Comparison of ENCODE assay signal across 9 cellular contexts in genomic region chr18:25921677-25922421, GRCh38.
DNase-seq lines count a peak whose midpoint lies in the region; ATAC-seq, FAIRE-seq and TF ChIP-seq lines count a peak whose summit lies in the region.
"Had no signal": no experiment of that assay in that cellular context is flagged by ENCODE, and none has a peak within 500 bp of the region (broad histone marks: within the 10 kb centered on the region; RNA-seq: fewer than 3 reads in every experiment).

No MANE protein-coding gene starts in this region.

- no TSS peak for BruUV-seq in endothelial cell of umbilical vein (replicated peaks; lab: Mats Ljungman, UMichigan)

- peak overlapping the region; percentile 99 for H2AFZ ChIP-seq in GM23338
- no peak overlapping the region for H2AFZ ChIP-seq in endothelial cell of umbilical vein (ENCODE audit: low read depth, low read length)

- TF ChIP-seq CTCF in GM23338 (conservative IDR thresholded peaks at IDR 0.05; ENCODE audit: low read depth in 2 of 2): peak; percentile 76 to 86
- TF ChIP-seq CTCF in WI38 (IDR thresholded peaks at IDR 0.05; ENCODE audit: low read depth, low read length): peak; percentile 47
- peak; percentile 53 to 64 for TF ChIP-seq CTCF in endothelial cell of umbilical vein (IDR thresholded peaks at IDR 0.05; ENCODE audit: extremely low read depth in 1 of 2, insufficient read depth in 1 of 2, low read depth in 1 of 2, low read length in 2 of 2)

- H3K36me3 ChIP-seq in GM23338 (ENCODE audit: insufficient read depth) (no peaks in the 10 kb centered on the region), endothelial cell of umbilical vein (ENCODE audit: control insufficient read depth in 2 of 2, extremely low read depth in 1 of 2, insufficient read depth in 2 of 2, low read length in 2 of 2) (no peaks in the 10 kb centered on the region), small intestine (ENCODE audit: control insufficient read depth in 2 of 2, insufficient read depth in 2 of 2, low read length in 2 of 2) (no peaks in the 10 kb centered on the region), aorta (ENCODE audit: control insufficient read depth in 1 of 2, insufficient read depth in 2 of 2, low read length in 1 of 2) (no peaks in the 10 kb centered on the region)

- H3K9me3 ChIP-seq in endothelial cell of umbilical vein (replicated peaks; ENCODE audit: control insufficient read depth, insufficient read depth, low read length): no peaks in the 10 kb centered on the region
- H3K9me3 ChIP-seq in small intestine (ENCODE audit: control insufficient read depth, low read depth): no peaks in the 10 kb centered on the region
- H3K9me3 ChIP-seq in aorta (ENCODE audit: control insufficient read depth, low read length): peaks cover 1% of the 10 kb centered on the region

- H3K4me1 ChIP-seq in GM23338 (ENCODE audit: insufficient read depth) (no peaks in the 10 kb centered on the region), endothelial cell of umbilical vein (ENCODE audit: control insufficient read depth, extremely low read depth, insufficient read depth, low read length) (no peaks in the 10 kb centered on the region), small intestine (ENCODE audit: control insufficient read depth in 2 of 2, insufficient read depth in 1 of 2, low read depth in 1 of 2, low read length in 1 of 2) (no peaks in the 10 kb centered on the region), aorta (ENCODE audit: control insufficient read depth in 1 of 2, insufficient read depth in 2 of 2, low read length in 2 of 2) (no peaks in the 10 kb centered on the region)

- H3F3A ChIP-seq in GM23338 (replicated peaks; ENCODE audit: low read depth): no peaks in the 10 kb centered on the region

- H3K4me3 Mint-ChIP-seq in GM23338: no peak overlapping the region

- ATAC-seq in GM23338 (peak; percentile 82), aorta (ENCODE audit: low FRiP score) (no peak)

- peaks cover 3% of the 10 kb centered on the region for H3K27me3 Mint-ChIP-seq in GM23338 (ENCODE audit: insufficient read depth, low read depth, poor library complexity)

- H4K20me1 ChIP-seq in GM23338 (replicated peaks; ENCODE audit: insufficient read depth) (no peaks in the 10 kb centered on the region), endothelial cell of umbilical vein (replicated peaks; ENCODE audit: control insufficient read depth, extremely low read depth, insufficient read depth, low read length) (no peaks in the 10 kb centered on the region)

- no peaks in the 10 kb centered on the region for H3K4me1 Mint-ChIP-seq in GM23338

- H3K27ac ChIP-seq in GM23338 (ENCODE audit: low read depth) (no peak overlapping the region), endothelial cell of umbilical vein (ENCODE audit: insufficient read depth, low read depth, low read length) (no peak overlapping the region), small intestine (ENCODE audit: low read depth in 1 of 2, low read length in 1 of 2) (no peak overlapping the region), aorta (ENCODE audit: low read depth in 1 of 2, low read length in 2 of 2) (no peak overlapping the region)

- H3K79me2 ChIP-seq in GM23338 (replicated peaks; ENCODE audit: insufficient read depth) (no peaks in the 10 kb centered on the region), endothelial cell of umbilical vein (ENCODE audit: control insufficient read depth, insufficient read depth, low read length) (no peaks in the 10 kb centered on the region)

- dilution Hi-C loops in endothelial cell of umbilical vein (cut with MboI; ENCODE audit: extremely low pct_ligation_motif_present, low sequenced_read_pairs): no loop called here

- CTCF ChIA-PET in endothelial cell of umbilical vein (lab: Charles Lee): interaction anchor here (0.6 to 1.8 kb wide), 13 partner anchors 10 to 729 kb away, joined by 3 to 19 read pairs (median 5); no protein-coding TSS in a partner anchor

- H3K9me3 Mint-ChIP-seq in GM23338: peaks cover 10% of the 10 kb centered on the region

- H3K36me3 Mint-ChIP-seq in GM23338 (ENCODE audit: low read depth): peaks cover 7% of the 10 kb centered on the region

- no peaks in the 10 kb centered on the region for H3K9me1 ChIP-seq in endothelial cell of umbilical vein (replicated peaks; ENCODE audit: control insufficient read depth, extremely low read depth, insufficient read depth, low read length)

- intact Hi-C loops in endothelial cell of umbilical vein (cut with micrococcal nuclease): loop anchor here (1.0 to 5.0 kb wide), 2 partner anchors 237 to 725 kb away; no protein-coding TSS in a partner anchor
- intact Hi-C loops in aorta (cut with DNase I): no loop called here

- H3K27me3 ChIP-seq in GM23338 (ENCODE audit: insufficient read depth) (no peaks in the 10 kb centered on the region), endothelial cell of umbilical vein (ENCODE audit: control insufficient read depth in 2 of 2, insufficient read depth in 2 of 2, low read length in 2 of 2) (peaks cover under 1 to 2% of the 10 kb centered on the region in 2 experiments), small intestine (ENCODE audit: control insufficient read depth in 2 of 2, insufficient read depth in 2 of 2, low read length in 2 of 2) (no peaks in the 10 kb centered on the region), aorta (ENCODE audit: control insufficient read depth in 1 of 2, insufficient read depth in 2 of 2, low read length in 1 of 2) (no peaks in the 10 kb centered on the region)

- H3K4me3 ChIP-seq in GM23338 (no peak overlapping the region), WI38 (ENCODE audit: low read depth, low read length) (no peak overlapping the region), endothelial cell of umbilical vein (replicated peaks in 1 of 3; ENCODE audit: insufficient read depth in 1 of 3, low read depth in 1 of 3, low read length in 3 of 3) (no peak overlapping the region), small intestine (ENCODE audit: low read depth in 1 of 2, low read length in 2 of 2) (no peak overlapping the region), aorta (ENCODE audit: low read length in 2 of 2) (no peak overlapping the region)

- no peak for TF ChIP-seq POLR2A in endothelial cell of umbilical vein (IDR thresholded peaks at IDR 0.05; ENCODE audit: low read depth, low read length)

- H3K9ac ChIP-seq in endothelial cell of umbilical vein (replicated peaks; ENCODE audit: extremely low read depth, insufficient read depth, low read length): no peak overlapping the region

- H3K27ac Mint-ChIP-seq in GM23338: no peak overlapping the region

- peaks cover 4% of the 10 kb centered on the region for H3K9me2 ChIP-seq in GM23338 (ENCODE audit: insufficient read depth)

- DNase-seq in NCI-H2029 (lab: John Stamatoyannopoulos, UW) (peak; percentile 3), NCI-H2029 treated with DMSO at 0.1 percent for 48 hours (lab: John Stamatoyannopoulos, UW) (no peak), GM23338 (ENCODE audit: low spot score) (peak; percentile 84), NCI-H1048 (lab: John Stamatoyannopoulos, UW) (peak; percentile 36), endothelial cell of umbilical vein (ENCODE audit: low read depth, low spot score) (peak; percentile 35), small intestine (peak; percentile 42), aorta (no peak)

- POLR2A ChIA-PET in endothelial cell of umbilical vein (lab: Charles Lee): no interaction called here

- WGBS in small intestine, 3 donors: 76 to 87% (median 81%) methylated on average over 13 of the region's 13 CpGs
- 79 to 84% methylated on average over 13 of the region's 13 CpGs for WGBS in aorta, 2 donors

- peak; percentile 24 for FAIRE-seq in endothelial cell of umbilical vein (lab: Jason Lieb, UNC)
- FAIRE-seq in small intestine (lab: Jason Lieb, UNC): no peak
- FAIRE-seq: endometrium had no signal

- H3K4me2 ChIP-seq in GM23338: no peak overlapping the region
- H3K4me2 ChIP-seq in endothelial cell of umbilical vein (ENCODE audit: insufficient read depth, low read length): no peak overlapping the region

TF ChIP-seq in GM23338, 12 proteins besides CTCF, POLR2A, EP300 and RAD21 (continues in another document):
- TF ChIP-seq ZNF114 (CRISPR knock-in tag; IDR thresholded peaks at IDR 0.05): 0 out of 2 replicates have a peak, but pooled peaks have one; percentile 22

TF ChIP-seq in endothelial cell of umbilical vein, 7 proteins besides CTCF, POLR2A, EP300 and RAD21:
- TF ChIP-seq MAX (IDR thresholded peaks at IDR 0.05; ENCODE audit: insufficient read depth, insufficient read length) (no peak), JUN (IDR thresholded peaks at IDR 0.05; ENCODE audit: borderline replicate concordance, insufficient read depth, insufficient read length, low read depth) (no peak)

Comparison
In these comparisons a context has a peak if more than half of its experiments do, and no peak if none do; other contexts are left out.
1. DNase-seq: peak in NCI-H2029 (single experiment), GM23338 (single experiment), NCI-H1048 (single experiment), endothelial cell of umbilical vein (single experiment) and small intestine (single experiment); none in NCI-H2029 treated with DMSO at 0.1 percent for 48 hours (single experiment) and aorta (0 of 2).
2. Peak in every context shown above with its lines, with median percentiles within 50 percentile points of each other: CTCF ChIP-seq.